ENCODE assay signal across 8 cellular contexts in the genomic region with DNA sequence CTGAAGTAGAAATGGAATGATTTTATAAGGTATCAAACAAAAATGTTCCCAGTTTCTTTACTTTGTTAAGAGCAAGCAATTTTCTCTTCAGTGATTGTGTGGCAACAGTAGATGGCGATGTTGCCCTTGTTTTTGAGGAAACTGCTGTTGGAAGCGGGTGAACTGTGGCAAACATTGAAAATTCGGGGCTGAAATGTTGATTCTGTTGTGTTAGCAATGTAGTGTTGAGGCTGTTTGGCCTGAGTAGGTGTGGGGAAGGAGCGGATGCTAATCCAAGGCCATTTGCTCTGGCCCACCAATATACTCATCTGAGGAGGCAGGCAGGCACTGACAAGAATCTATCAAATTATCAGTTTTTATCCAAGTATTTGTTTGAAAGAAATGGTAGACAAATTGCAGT.
DNase-seq lines count a peak whose midpoint lies in the region; FAIRE-seq and TF ChIP-seq lines count a peak whose summit lies in the region.

No MANE protein-coding gene starts in this region.

- dilution Hi-C loops in keratinocyte (cut with MboI; ENCODE audit: extremely low pct_ligation_motif_present, low sequenced_read_pairs): no loop called here

- no peaks in the 10 kb centered on the region for H3K9me1 ChIP-seq in keratinocyte (ENCODE audit: control insufficient read depth, extremely low read depth, insufficient read depth, low read length)

- H3K27ac ChIP-seq in Peyer's patch (no peak overlapping the region), keratinocyte (ENCODE audit: control insufficient read depth, insufficient read depth, low read length) (no peak overlapping the region), substantia nigra (ENCODE audit: low read depth, low read length, poor library complexity, severe bottlenecking) (no peak overlapping the region)

- H3K9me3 ChIP-seq in Peyer's patch (no peaks in the 10 kb centered on the region), keratinocyte (ENCODE audit: control insufficient read depth, low read depth, low read length) (no peaks in the 10 kb centered on the region)

- no peaks in the 10 kb centered on the region for H4K20me1 ChIP-seq in keratinocyte (ENCODE audit: control insufficient read depth, extremely low read depth, insufficient read depth, low read length)

- H3K4me3 ChIP-seq in Peyer's patch (no peak overlapping the region), keratinocyte (ENCODE audit: control insufficient read depth in 2 of 3, extremely low read depth in 1 of 3, insufficient read depth in 2 of 3, low read depth in 1 of 3, low read length in 3 of 3) (no peak overlapping the region)

- no peak for TF ChIP-seq POLR2A in Peyer's patch (IDR thresholded peaks at IDR 0.05)

- H3K4me2 ChIP-seq in keratinocyte (ENCODE audit: control insufficient read depth, extremely low read depth, insufficient read depth, low read depth, low read length): no peak overlapping the region

- H3K4me1 ChIP-seq in Peyer's patch: no peaks in the 10 kb centered on the region
- peaks cover 3% of the 10 kb centered on the region for H3K4me1 ChIP-seq in keratinocyte (ENCODE audit: control insufficient read depth, extremely low read depth, insufficient read depth, low read length)

- H3K4me3 Mint-ChIP-seq in CD14-positive monocyte: no peak overlapping the region
- H3K4me3 Mint-ChIP-seq in brain: no peak overlapping the region

- intact Hi-C loops in CD14-positive monocyte (cut with micrococcal nuclease): loop anchor here (5.0 to 10.0 kb wide), 3 partner anchors 281 to 1641 kb away; no protein-coding TSS in a partner anchor

- no peaks in the 10 kb centered on the region for H3K79me2 ChIP-seq in keratinocyte (ENCODE audit: control insufficient read depth, insufficient read depth, low read length)

- no peaks in the 10 kb centered on the region for H3K36me3 Mint-ChIP-seq in CD14-positive monocyte
- H3K36me3 Mint-ChIP-seq in brain: no peaks in the 10 kb centered on the region

- no peak overlapping the region for H3K9ac ChIP-seq in keratinocyte (ENCODE audit: control insufficient read depth, extremely low read depth, insufficient read depth, low read length)

- H3K36me3 ChIP-seq in Peyer's patch (no peaks in the 10 kb centered on the region), keratinocyte (ENCODE audit: control insufficient read depth in 2 of 2, extremely low read depth in 1 of 2, insufficient read depth in 2 of 2, low read length in 2 of 2) (no peaks in the 10 kb centered on the region)

- H3K27ac Mint-ChIP-seq in CD14-positive monocyte (no peak overlapping the region), brain (peak overlapping the region in 2 of 5 experiments; percentile 8 to 38)

- DNase-seq in CD14-positive monocyte (ENCODE audit: low spot score) (no peak), GM18507 (ENCODE audit: extremely low spot score, insufficient read length, low read depth) (no peak), HTR-8/SVneo (ENCODE audit: insufficient read length, low spot score) (peak; percentile 30), Peyer's patch (peak in 1 of 3 donors; percentile 59), keratinocyte (ENCODE audit: low read depth, low spot score) (peak; percentile 13), substantia nigra (lab: John Stamatoyannopoulos, UW) (peak in 31 of 49 donors; percentile 4 to 56 (median 25)), HuH-7.5 (ENCODE audit: low spot score) (no peak)

- TF ChIP-seq CTCF in CD14-positive monocyte (IDR thresholded peaks at IDR 0.05) (peak; percentile 79), Peyer's patch (IDR thresholded peaks at IDR 0.05) (peak in 4 of 6 experiments; percentile 45 to 79 (median 76)), brain (conservative IDR thresholded peaks at IDR 0.05) (peak; percentile 92 to 95), keratinocyte (optimal IDR thresholded peaks at IDR 0.05 in 1 of 3, IDR thresholded peaks at IDR 0.05 in 1 of 3, conservative IDR thresholded peaks at IDR 0.05 in 1 of 3; ENCODE audit: extremely low read depth in 1 of 3, insufficient read depth in 2 of 3, low read length in 3 of 3) (peak; percentile 63 to 78 (median 68))

- H3K4me1 Mint-ChIP-seq in CD14-positive monocyte: peaks cover 2% of the 10 kb centered on the region
- H3K4me1 Mint-ChIP-seq in brain: peaks cover 5% of the 10 kb centered on the region

- H3K27me3 ChIP-seq in Peyer's patch (no peaks in the 10 kb centered on the region), keratinocyte (ENCODE audit: control insufficient read depth, extremely low read depth, insufficient read depth, low read length) (no peaks in the 10 kb centered on the region)

- peaks cover 0 to 2% (median 0%) of the 10 kb centered on the region in 7 donors for H3K9me3 Mint-ChIP-seq in CD14-positive monocyte
- H3K9me3 Mint-ChIP-seq in brain: no peaks in the 10 kb centered on the region

- no peak overlapping the region for H2AFZ ChIP-seq in keratinocyte (ENCODE audit: control insufficient read depth, low read length)

- H3K27me3 Mint-ChIP-seq in CD14-positive monocyte (ENCODE audit: low read depth in 3 of 3) (peaks cover 0 to 3% (median 2%) of the 10 kb centered on the region in 3 donors), brain (peaks cover 4% of the 10 kb centered on the region)

- FAIRE-seq in GM18507 (lab: Jason Lieb, UNC) (peak; percentile 85), HTR-8/SVneo (lab: Jason Lieb, UNC) (peak; percentile 20), keratinocyte (lab: Jason Lieb, UNC) (peak; percentile 95)

Comparison
In these comparisons a context has a peak if more than half of its experiments do, and no peak if none do; other contexts are left out.
1. DNase-seq: peak in HTR-8/SVneo (single experiment), keratinocyte (single experiment) and substantia nigra (31 of 49); none in CD14-positive monocyte (single experiment), GM18507 (single experiment) and HuH-7.5 (single experiment).
2. Peak in every context shown above with its lines, with median percentiles within 50 percentile points of each other: CTCF ChIP-seq.